In genomic region chr2:37780097-37780676, GRCh38 we compare ENCODE assay signal across 16 cellular contexts.
DNase-seq lines count a peak whose midpoint lies in the region; ATAC-seq, FAIRE-seq and TF ChIP-seq lines count a peak whose summit lies in the region.
"Had no signal": no experiment of that assay in that cellular context is flagged by ENCODE, and none has a peak within 500 bp of the region (broad histone marks: within the 10 kb centered on the region; RNA-seq: fewer than 3 reads in every experiment).

No MANE protein-coding gene starts in this region.

- 24% methylated on average over 2 of the region's 2 CpGs for WGBS in HepG2 (ENCODE audit: low lambda C conversion rate)

- H3K4me1 ChIP-seq in rectal smooth muscle tissue (ENCODE audit: control insufficient read depth, insufficient read depth, low read length) (peaks cover 77% of the 10 kb centered on the region), HepG2 (ENCODE audit: insufficient read depth, low read length) (no peaks in the 10 kb centered on the region)

- H2AFZ ChIP-seq in HepG2 (ENCODE audit: low read length) = no peak overlapping the region

- in situ Hi-C loops in HepG2 (cut with HindIII; ENCODE audit: extremely low pct_ligation_motif_present, low pct_unique_long_range_greater_than_20kb) = no loop called here

- TF ChIP-seq CTCF in HepG2 (CRISPR knock-in tag; IDR thresholded peaks at IDR 0.05) = no peak

- H3K27ac ChIP-seq in epithelial cell of prostate = peak overlapping the region; percentile 43
- peak overlapping the region; percentile 87 for H3K27ac ChIP-seq in rectal smooth muscle tissue (ENCODE audit: low read depth, low read length)
- H3K27ac ChIP-seq in HepG2 (ENCODE audit: extremely low read length, insufficient read depth, low read length) = no peak overlapping the region
- H3K27ac ChIP-seq: C4-2B, ovary, spleen, VCaP had no signal

- no peaks in the 10 kb centered on the region for H3K27me3 ChIP-seq in rectal smooth muscle tissue (ENCODE audit: control insufficient read depth, insufficient read depth, low read length)
- peaks cover 2 to 22% of the 10 kb centered on the region in 2 experiments; a peak in 3 of 5 replicates for H3K27me3 ChIP-seq in HepG2 (ENCODE audit: control insufficient read depth in 1 of 2, insufficient read depth in 2 of 2, low read length in 2 of 2)
- H3K27me3 ChIP-seq: ovary, spleen had no signal

- no peaks in the 10 kb centered on the region for H4K20me1 ChIP-seq in HepG2 (ENCODE audit: insufficient read depth, low read length)

- intact Hi-C loops in HepG2 (cut with micrococcal nuclease; ENCODE audit: unreplicated experiment) = no loop called here

- TF ChIP-seq RAD21 in HepG2 (CRISPR knock-in tag; IDR thresholded peaks at IDR 0.05) = no peak

- no peak for TF ChIP-seq POLR2A in HepG2 (IDR thresholded peaks at IDR 0.05; ENCODE audit: insufficient read depth in 1 of 2, low read depth in 2 of 2, low read length in 2 of 2)

- TF ChIP-seq EP300 in HepG2 (IDR thresholded peaks at IDR 0.05; ENCODE audit: low read depth in 2 of 2, low read length in 2 of 2) = no peak
- TF ChIP-seq EP300 in HepG2 (CRISPR knock-in tag; IDR thresholded peaks at IDR 0.05; ENCODE audit: borderline replicate concordance) = no peak

- ATAC-seq in HG03354 (IDR thresholded peaks at IDR 0.05; ENCODE audit: poor library complexity, severe bottlenecking, unreplicated experiment) (no peak), HepG2 (no peak)

- CTCF ChIA-PET in HepG2 (lab: Yijun Ruan, JAX; ENCODE audit: low intra/inter-chr PET ratio, low total read pairs) = no interaction called here

- no TSS peak for BruUV-seq in HepG2 (replicated peaks; lab: Mats Ljungman, UMichigan)

- no peaks in the 10 kb centered on the region for H3K9me3 ChIP-seq in HepG2 (ENCODE audit: low read length)
- H3K9me3 ChIP-seq: ovary, spleen had no signal

- POLR2A ChIA-PET in HepG2 (lab: Yijun Ruan, JAX) = no interaction called here

- FAIRE-seq in HepG2 (lab: Jason Lieb, UNC) = no peak
- FAIRE-seq: islet of Langerhans had no signal

- H3K4me2 ChIP-seq in HepG2 (ENCODE audit: low read depth, low read length) = no peak overlapping the region

- H3K9ac ChIP-seq in rectal smooth muscle tissue (ENCODE audit: low read length) = no peak overlapping the region
- H3K9ac ChIP-seq in HepG2 (ENCODE audit: insufficient read depth, low read depth, low read length) = no peak overlapping the region

- no peaks in the 10 kb centered on the region for H3K36me3 ChIP-seq in rectal smooth muscle tissue (ENCODE audit: control insufficient read depth, insufficient read depth, low read length)
- H3K36me3 ChIP-seq in HepG2 (replicated peaks in 1 of 2; ENCODE audit: control insufficient read depth in 1 of 2, insufficient read depth in 2 of 2, low read length in 2 of 2) = no peaks in the 10 kb centered on the region
- H3K36me3 ChIP-seq: ovary, spleen had no signal

- DNase-seq in Daoy (ENCODE audit: low read depth) (peak; percentile 61), NCI-H226 (peak; percentile 40), epithelial cell of prostate (ENCODE audit: low read depth, low spot score) (no peak), NCI-H345 (lab: John Stamatoyannopoulos, UW) (no peak), HepG2 (ENCODE audit: low spot score) (no peak)
- DNase-seq in NK-92 treated with Interleukin-12 subunit alpha and Interleukin-12 subunit beta, amount 100 ng/mL, for 24 hours (lab: John Stamatoyannopoulos, UW) = no peak
- DNase-seq: activated naive CD4-positive, alpha-beta T cell treated with Interleukin-2 at 50 U/mL for 16 hours; effector memory CD4-positive, alpha-beta T cell; ovary; spleen; substantia nigra had no signal

- no peaks in the 10 kb centered on the region for H3K79me2 ChIP-seq in HepG2 (ENCODE audit: insufficient read depth, low read length)

- H3K4me3 ChIP-seq in rectal smooth muscle tissue (ENCODE audit: low read length) = no peak overlapping the region
- H3K4me3 ChIP-seq in HepG2 (replicated peaks in 1 of 3; ENCODE audit: insufficient read depth in 1 of 3, low read depth in 2 of 3, low read length in 3 of 3) = no peak overlapping the region
- H3K4me3 ChIP-seq: ovary, spleen had no signal

TF ChIP-seq in HepG2, 621 proteins besides CTCF, POLR2A, EP300 and RAD21 (continues in another document):
- TF ChIP-seq ZNF788 (CRISPR knock-in tag; IDR thresholded peaks at IDR 0.05; ENCODE audit: borderline replicate concordance) (no peak), ATF3 (CRISPR knock-in tag; IDR thresholded peaks at IDR 0.05) (no peak), TAF1 (CRISPR knock-in tag; IDR thresholded peaks at IDR 0.05) (no peak), GMEB1 (CRISPR knock-in tag; IDR thresholded peaks at IDR 0.05; ENCODE audit: borderline replicate concordance) (no peak), ZNF546 (CRISPR knock-in tag; conservative IDR thresholded peaks at IDR 0.05) (no peak), ZNF503 (CRISPR knock-in tag; IDR thresholded peaks at IDR 0.05) (no peak), HINFP (CRISPR knock-in tag; IDR thresholded peaks at IDR 0.05; ENCODE audit: low read depth) (no peak), AFF4 (CRISPR knock-in tag; IDR thresholded peaks at IDR 0.05) (no peak), ZNF460 (CRISPR knock-in tag; IDR thresholded peaks at IDR 0.05; ENCODE audit: borderline replicate concordance) (no peak), MIER3 (CRISPR knock-in tag; IDR thresholded peaks at IDR 0.05; ENCODE audit: borderline replicate concordance) (no peak), ZNF678 (CRISPR knock-in tag; IDR thresholded peaks at IDR 0.05) (no peak), GABPB1 (CRISPR knock-in tag; IDR thresholded peaks at IDR 0.05) (no peak)

Comparison
In these comparisons a context has a peak if more than half of its experiments do, and no peak if none do; other contexts are left out.
1. DNase-seq: peak in Daoy (single experiment) and NCI-H226 (single experiment); none in epithelial cell of prostate (single experiment), NK-92 treated with Interleukin-12 subunit alpha and Interleukin-12 subunit beta, amount 100 ng/mL, for 24 hours (single experiment), NCI-H345 (single experiment) and HepG2 (single experiment).